Comparison of ENCODE assay signal across 1 cellular context in genomic region chr7:45119550-45119949, GRCh38.
A peak's percentile ranks its signal among the peaks of the same experiment; 100 is the strongest.
TF ChIP-seq lines count a peak whose summit lies in the region.

No MANE protein-coding gene starts in this region.

TF ChIP-seq in K562, 482 proteins besides CTCF, POLR2A, EP300 and RAD21:
- TF ChIP-seq, protein P1, sequence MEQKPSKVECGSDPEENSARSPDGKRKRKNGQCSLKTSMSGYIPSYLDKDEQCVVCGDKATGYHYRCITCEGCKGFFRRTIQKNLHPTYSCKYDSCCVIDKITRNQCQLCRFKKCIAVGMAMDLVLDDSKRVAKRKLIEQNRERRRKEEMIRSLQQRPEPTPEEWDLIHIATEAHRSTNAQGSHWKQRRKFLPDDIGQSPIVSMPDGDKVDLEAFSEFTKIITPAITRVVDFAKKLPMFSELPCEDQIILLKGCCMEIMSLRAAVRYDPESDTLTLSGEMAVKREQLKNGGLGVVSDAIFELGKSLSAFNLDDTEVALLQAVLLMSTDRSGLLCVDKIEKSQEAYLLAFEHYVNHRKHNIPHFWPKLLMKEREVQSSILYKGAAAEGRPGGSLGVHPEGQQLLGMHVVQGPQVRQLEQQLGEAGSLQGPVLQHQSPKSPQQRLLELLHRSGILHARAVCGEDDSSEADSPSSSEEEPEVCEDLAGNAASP (IDR thresholded peaks at IDR 0.05) = no peak
- TF ChIP-seq ZBTB7A (IDR thresholded peaks at IDR 0.05; ENCODE audit: borderline replicate concordance, control insufficient read depth, low read depth, low read length) (no peak), PBX2 (CRISPR knock-in tag; IDR thresholded peaks at IDR 0.05; ENCODE audit: low read depth) (no peak), PBX2 (tag; conservative IDR thresholded peaks at IDR 0.05; ENCODE audit: low read depth) (peak; percentile 76), ZNF584 (CRISPR knock-in tag; IDR thresholded peaks at IDR 0.05; ENCODE audit: low read depth) (no peak), ZNF217 (CRISPR knock-in tag; IDR thresholded peaks at IDR 0.05) (no peak), CHD1 (IDR thresholded peaks at IDR 0.05; ENCODE audit: low read length) (no peak), NFE2 (IDR thresholded peaks at IDR 0.05; ENCODE audit: low read depth) (no peak), SRF (CRISPR knock-in tag; IDR thresholded peaks at IDR 0.05) (no peak), CREB3L1 (IDR thresholded peaks at IDR 0.05; ENCODE audit: borderline replicate concordance, low read depth) (no peak), MEIS2 (IDR thresholded peaks at IDR 0.05; ENCODE audit: partially characterized antibody) (peak; percentile 85)
- TF ChIP-seq, protein P2, sequence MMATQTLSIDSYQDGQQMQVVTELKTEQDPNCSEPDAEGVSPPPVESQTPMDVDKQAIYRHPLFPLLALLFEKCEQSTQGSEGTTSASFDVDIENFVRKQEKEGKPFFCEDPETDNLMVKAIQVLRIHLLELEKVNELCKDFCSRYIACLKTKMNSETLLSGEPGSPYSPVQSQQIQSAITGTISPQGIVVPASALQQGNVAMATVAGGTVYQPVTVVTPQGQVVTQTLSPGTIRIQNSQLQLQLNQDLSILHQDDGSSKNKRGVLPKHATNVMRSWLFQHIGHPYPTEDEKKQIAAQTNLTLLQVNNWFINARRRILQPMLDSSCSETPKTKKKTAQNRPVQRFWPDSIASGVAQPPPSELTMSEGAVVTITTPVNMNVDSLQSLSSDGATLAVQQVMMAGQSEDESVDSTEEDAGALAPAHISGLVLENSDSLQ (IDR thresholded peaks at IDR 0.05) = 0 out of 2 replicates have a peak, but pooled peaks have one; percentile 11
- TF ChIP-seq, protein P3, sequence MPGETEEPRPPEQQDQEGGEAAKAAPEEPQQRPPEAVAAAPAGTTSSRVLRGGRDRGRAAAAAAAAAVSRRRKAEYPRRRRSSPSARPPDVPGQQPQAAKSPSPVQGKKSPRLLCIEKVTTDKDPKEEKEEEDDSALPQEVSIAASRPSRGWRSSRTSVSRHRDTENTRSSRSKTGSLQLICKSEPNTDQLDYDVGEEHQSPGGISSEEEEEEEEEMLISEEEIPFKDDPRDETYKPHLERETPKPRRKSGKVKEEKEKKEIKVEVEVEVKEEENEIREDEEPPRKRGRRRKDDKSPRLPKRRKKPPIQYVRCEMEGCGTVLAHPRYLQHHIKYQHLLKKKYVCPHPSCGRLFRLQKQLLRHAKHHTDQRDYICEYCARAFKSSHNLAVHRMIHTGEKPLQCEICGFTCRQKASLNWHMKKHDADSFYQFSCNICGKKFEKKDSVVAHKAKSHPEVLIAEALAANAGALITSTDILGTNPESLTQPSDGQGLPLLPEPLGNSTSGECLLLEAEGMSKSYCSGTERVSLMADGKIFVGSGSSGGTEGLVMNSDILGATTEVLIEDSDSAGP (CRISPR knock-in tag; IDR thresholded peaks at IDR 0.05) = no peak
